8 cellular contexts compared by ENCODE assay signal in the genomic region with DNA sequence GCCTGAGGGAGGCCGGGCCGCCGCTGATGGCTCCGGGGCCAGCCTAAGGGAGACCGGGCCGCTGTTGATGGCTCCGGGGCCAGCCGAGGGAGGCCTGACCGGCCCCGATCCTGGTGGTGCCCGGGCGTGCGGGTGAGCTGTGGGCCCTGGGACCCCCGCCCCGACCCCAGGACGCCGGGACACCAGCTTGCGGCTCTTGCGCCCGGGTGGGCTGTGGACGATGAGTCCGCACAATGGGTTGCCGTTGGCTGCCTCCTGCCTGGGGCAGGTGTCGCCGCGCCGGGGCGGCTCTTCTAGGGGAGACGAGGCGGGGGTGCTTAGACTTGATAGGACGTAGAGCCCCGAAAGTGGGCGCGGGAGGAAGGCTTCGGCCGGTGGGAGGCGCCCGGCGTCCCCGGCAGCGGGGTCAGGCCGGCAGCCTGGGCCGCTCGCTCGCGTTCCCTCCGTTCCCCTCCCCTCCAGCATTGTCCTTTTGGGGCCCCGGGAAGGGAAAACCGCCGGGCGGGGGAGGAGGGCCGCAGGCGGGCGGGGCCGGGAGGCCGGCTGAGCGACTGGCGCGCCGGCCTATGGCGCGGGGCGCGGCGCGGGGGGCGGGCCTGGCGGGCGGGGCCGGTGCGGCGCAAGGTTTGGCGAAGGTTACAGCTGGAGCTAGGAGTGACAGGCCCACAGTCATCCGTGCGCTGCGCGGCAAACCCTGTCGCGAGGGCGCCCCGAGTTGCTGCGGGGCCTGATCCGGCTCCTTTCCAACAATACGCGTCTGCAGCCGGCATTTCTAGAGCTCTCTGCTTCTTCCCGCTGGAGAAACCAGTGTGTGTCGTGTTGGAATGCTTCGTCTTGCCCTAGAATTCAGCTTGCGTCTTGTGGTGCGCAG. TPM values are rescaled to one million over a fixed set of nuclear protein-coding genes. Genes with fewer than 3 reads are reported as not detected.
A peak's percentile ranks its signal among the peaks of the same experiment; 100 is the strongest.
DNase-seq lines count a peak whose midpoint lies in the region; ATAC-seq and TF ChIP-seq lines count a peak whose summit lies in the region.

No MANE protein-coding gene starts in this region.

- H3K4me1 Mint-ChIP-seq in Caco-2 (ENCODE audit: low read depth, unreplicated experiment): peaks cover 19% of the 10 kb centered on the region
- peaks cover 12% of the 10 kb centered on the region for H3K4me1 Mint-ChIP-seq in endothelial cell (ENCODE audit: unreplicated experiment)

- TSS peak; percentile 28 for BruUV-seq in Caco-2 (replicated peaks; lab: Mats Ljungman, UMichigan)

- peak overlapping the region; percentile 97 for H3K4me3 ChIP-seq in Caco-2 (ENCODE audit: low read depth, low read length)
- H3K4me3 ChIP-seq in HL-60 (replicated peaks; ENCODE audit: insufficient read depth, low read length): peak overlapping the region; percentile 79

- peak; percentile 90 to 94 for DNase-seq in Caco-2
- DNase-seq in HL-60 (ENCODE audit: low read depth in 1 of 2, low spot score in 1 of 2): peak; percentile 68 to 91
- peak; percentile 84 for DNase-seq in NOMO-1 treated with dmso at 0.1 percent for 144 hours (lab: John Stamatoyannopoulos, UW; ENCODE audit: unreplicated experiment)
- DNase-seq in activated CD8-positive, alpha-beta memory T cell treated with anti-CD3 and anti-CD28 coated beads, Interleukin-2, amount 50 U/mL, for 48 hours: peak; percentile 93
- peak; percentile 91 for DNase-seq in endothelial cell (ENCODE audit: low spot score)
- peak; percentile 93 for DNase-seq in midbrain (lab: John Stamatoyannopoulos, UW)
- peak; percentile 86 to 88 for DNase-seq in stimulated activated CD8-positive, alpha-beta memory T cell treated with anti-CD3 and anti-CD28 coated beads, Interleukin-15, amount 100 ng/mL, for 48 hours (ENCODE audit: low read depth in 2 of 2)

- H3K27ac ChIP-seq in HL-60 (replicated peaks): peak overlapping the region; percentile 96

- no peaks in the 10 kb centered on the region; the same call in 1 of the 2 replicates for H3K36me3 ChIP-seq in Caco-2 (ENCODE audit: control insufficient read depth, insufficient read depth, low read length)

- no peaks in the 10 kb centered on the region for H3K9me3 Mint-ChIP-seq in Caco-2 (ENCODE audit: unreplicated experiment)
- H3K9me3 Mint-ChIP-seq in endothelial cell (ENCODE audit: unreplicated experiment): no peaks in the 10 kb centered on the region

- H3K4me3 Mint-ChIP-seq in Caco-2 (ENCODE audit: unreplicated experiment) (peak overlapping the region; percentile 75), endothelial cell (ENCODE audit: unreplicated experiment) (peak overlapping the region; percentile 92)

- no peaks in the 10 kb centered on the region for H3K4me1 ChIP-seq in Caco-2

- H3K36me3 Mint-ChIP-seq in Caco-2 (ENCODE audit: insufficient read depth, unreplicated experiment) (peaks cover 12% of the 10 kb centered on the region), endothelial cell (ENCODE audit: low read depth, unreplicated experiment) (peaks cover 6% of the 10 kb centered on the region)

- CTCF ChIA-PET in Caco-2 (lab: Charles Lee): interaction anchor here (0.6 to 0.9 kb wide), 3 partner anchors 14 to 91 kb away, joined by 3 to 5 read pairs (median 3); no protein-coding TSS in a partner anchor

- peak; percentile 64 for ATAC-seq in GM19467 (IDR thresholded peaks at IDR 0.05; ENCODE audit: unreplicated experiment)

- H3K27me3 ChIP-seq in Caco-2 (replicated peaks; ENCODE audit: control insufficient read depth, insufficient read depth, low read length) (no peaks in the 10 kb centered on the region), HL-60 (ENCODE audit: insufficient read depth, poor library complexity, severe bottlenecking) (no peaks in the 10 kb centered on the region)

- peak overlapping the region; percentile 72 for H3K27ac Mint-ChIP-seq in Caco-2 (ENCODE audit: unreplicated experiment)
- peak overlapping the region; percentile 91 for H3K27ac Mint-ChIP-seq in endothelial cell (ENCODE audit: unreplicated experiment)

- H3K9me3 ChIP-seq in Caco-2: no peaks in the 10 kb centered on the region

- TF ChIP-seq CTCF in Caco-2 (IDR thresholded peaks at IDR 0.05; ENCODE audit: insufficient read depth in 1 of 2, low read depth in 1 of 2, low read length in 1 of 2, severe bottlenecking in 1 of 2, unreplicated experiment in 1 of 2) (peak in 1 of 2 experiments; percentile 29), HL-60 (IDR thresholded peaks at IDR 0.05; ENCODE audit: insufficient read depth, low read length) (no peak), endothelial cell (IDR thresholded peaks at IDR 0.05; ENCODE audit: unreplicated experiment) (no peak)

- no peaks in the 10 kb centered on the region for H3K27me3 Mint-ChIP-seq in Caco-2 (ENCODE audit: insufficient read depth, unreplicated experiment)
- peaks cover 13% of the 10 kb centered on the region for H3K27me3 Mint-ChIP-seq in endothelial cell (ENCODE audit: unreplicated experiment)

- intact Hi-C loops in Caco-2 (cut with micrococcal nuclease; ENCODE audit: unreplicated experiment): loop anchor here (2.0 to 5.0 kb wide), 2 partner anchors 61 to 91 kb away; no protein-coding TSS in a partner anchor

- POLR2A ChIA-PET in Caco-2 (lab: Charles Lee): interaction anchor here (0.6 kb wide), 1 partner anchor 15 kb away, joined by 3 read pairs; no protein-coding TSS in a partner anchor

RNA-seq across cellular contexts. Expression of a gene that starts 0.8 kb away (rescaled TPM):
- 19.7 and 20.3 TPM in 2 replicates for total RNA-seq in Caco-2 (2022)
- total RNA-seq in endothelial cell (ENCODE audit: unreplicated experiment): 27.2 TPM

Comparison
In these comparisons a context has a peak if more than half of its experiments do, and no peak if none do; other contexts are left out.
1. Peak in every context shown above with its lines: DNase-seq, ATAC-seq, H3K4me3 ChIP-seq and H3K27ac ChIP-seq.